Comparison of ENCODE assay signal across 17 cellular contexts in genomic region chr10:43913676-43914235, GRCh38.
DNase-seq lines count a peak whose midpoint lies in the region; ATAC-seq lines count a peak whose summit lies in the region.
"Had no signal": no experiment of that assay in that cellular context is flagged by ENCODE, and none has a peak within 500 bp of the region (broad histone marks: within the 10 kb centered on the region; RNA-seq: fewer than 3 reads in every experiment).

No MANE protein-coding gene starts in this region.

- DNase-seq in M059J (ENCODE audit: low read depth) (peak; percentile 79), immature natural killer cell (peak; percentile 22 to 34 (median 32)), NCI-H226 (no peak)
- no peak for DNase-seq in stimulated activated effector memory CD8-positive, alpha-beta T cell treated with anti-CD3 and anti-CD28 coated beads, Interleukin-12 subunit alpha, Interleukin-12 subunit beta, amount 100 ng/mL, for 72 hours (ENCODE audit: low spot score in 2 of 2)
- DNase-seq in stimulated activated naive B cell treated with anti-CD40 and anti-IgM and Interleukin-4, amounts not matched to agents 10 μg/mL and 1 μg/mL and 100 μg/mL, for 72 hours = no peak
- DNase-seq: CD8-positive, alpha-beta T cell; GM23248; NCI-H1105 treated with DMSO at 0.1 percent for 48 hours; NCI-H1930; NCI-H2171 treated with DMSO at 0.1 percent for 48 hours; NCI-H510A; NCI-H82; SHP77 had no signal

- peaks cover 0 to 6% (median 0%) of the 10 kb centered on the region in 3 donors for H3K36me3 Mint-ChIP-seq in immature natural killer cell
- H3K36me3 Mint-ChIP-seq in stimulated activated effector memory CD8-positive, alpha-beta T cell treated with anti-CD3 and anti-CD28 coated beads, Interleukin-12 subunit alpha, Interleukin-12 subunit beta, amount 100 ng/mL, for 72 hours = no peaks in the 10 kb centered on the region
- H3K36me3 Mint-ChIP-seq in stimulated activated naive B cell treated with anti-CD40 and anti-IgM and Interleukin-4, amounts not matched to agents 10 μg/mL and 1 μg/mL and 100 μg/mL, for 72 hours = no peaks in the 10 kb centered on the region
- H3K36me3 Mint-ChIP-seq: CD8-positive, alpha-beta T cell had no signal

- H3K4me1 Mint-ChIP-seq in immature natural killer cell = peaks cover 45 to 46% of the 10 kb centered on the region in 2 donors
- H3K4me1 Mint-ChIP-seq in stimulated activated effector memory CD8-positive, alpha-beta T cell treated with anti-CD3 and anti-CD28 coated beads, Interleukin-12 subunit alpha, Interleukin-12 subunit beta, amount 100 ng/mL, for 72 hours = peaks cover 8% of the 10 kb centered on the region
- no peaks in the 10 kb centered on the region for H3K4me1 Mint-ChIP-seq in stimulated activated naive B cell treated with anti-CD40 and anti-IgM and Interleukin-4, amounts not matched to agents 10 μg/mL and 1 μg/mL and 100 μg/mL, for 72 hours

- H3K27ac Mint-ChIP-seq in immature natural killer cell = peak overlapping the region; percentile 14 to 77 (median 59)
- H3K27ac Mint-ChIP-seq in stimulated activated effector memory CD8-positive, alpha-beta T cell treated with anti-CD3 and anti-CD28 coated beads, Interleukin-12 subunit alpha, Interleukin-12 subunit beta, amount 100 ng/mL, for 72 hours = peak overlapping the region; percentile 23
- H3K27ac Mint-ChIP-seq in stimulated activated naive B cell treated with anti-CD40 and anti-IgM and Interleukin-4, amounts not matched to agents 10 μg/mL and 1 μg/mL and 100 μg/mL, for 72 hours = no peak overlapping the region
- H3K27ac Mint-ChIP-seq: CD8-positive, alpha-beta T cell had no signal

- peak overlapping the region in 4 of 5 donors; percentile 30 to 62 (median 42) for H3K4me3 Mint-ChIP-seq in immature natural killer cell
- no peak overlapping the region for H3K4me3 Mint-ChIP-seq in stimulated activated effector memory CD8-positive, alpha-beta T cell treated with anti-CD3 and anti-CD28 coated beads, Interleukin-12 subunit alpha, Interleukin-12 subunit beta, amount 100 ng/mL, for 72 hours
- H3K4me3 Mint-ChIP-seq in stimulated activated naive B cell treated with anti-CD40 and anti-IgM and Interleukin-4, amounts not matched to agents 10 μg/mL and 1 μg/mL and 100 μg/mL, for 72 hours = no peak overlapping the region
- H3K4me3 Mint-ChIP-seq: CD8-positive, alpha-beta T cell had no signal

- H3K9me3 Mint-ChIP-seq in immature natural killer cell = peaks cover 0 to 9% (median 0%) of the 10 kb centered on the region in 6 donors
- no peaks in the 10 kb centered on the region for H3K9me3 Mint-ChIP-seq in stimulated activated effector memory CD8-positive, alpha-beta T cell treated with anti-CD3 and anti-CD28 coated beads, Interleukin-12 subunit alpha, Interleukin-12 subunit beta, amount 100 ng/mL, for 72 hours
- peaks cover 6% of the 10 kb centered on the region in 2 donors for H3K9me3 Mint-ChIP-seq in stimulated activated naive B cell treated with anti-CD40 and anti-IgM and Interleukin-4, amounts not matched to agents 10 μg/mL and 1 μg/mL and 100 μg/mL, for 72 hours
- H3K9me3 Mint-ChIP-seq: CD8-positive, alpha-beta T cell had no signal

- peaks cover 0 to 4% (median 2%) of the 10 kb centered on the region in 3 donors for H3K27me3 Mint-ChIP-seq in immature natural killer cell (ENCODE audit: low read depth in 3 of 3)
- H3K27me3 Mint-ChIP-seq in stimulated activated naive B cell treated with anti-CD40 and anti-IgM and Interleukin-4, amounts not matched to agents 10 μg/mL and 1 μg/mL and 100 μg/mL, for 72 hours = no peaks in the 10 kb centered on the region

- ATAC-seq in GM18867 (IDR thresholded peaks at IDR 0.05; ENCODE audit: unreplicated experiment) (peak; percentile 48), GM21825 (IDR thresholded peaks at IDR 0.05; ENCODE audit: unreplicated experiment) (no peak)
- peak; percentile 28 for ATAC-seq in stimulated activated effector memory CD8-positive, alpha-beta T cell treated with anti-CD3 and anti-CD28 coated beads, Interleukin-12 subunit alpha, Interleukin-12 subunit beta, amount 100 ng/mL, for 72 hours
- no peak for ATAC-seq in stimulated activated naive B cell treated with anti-CD40 and anti-IgM and Interleukin-4, amounts not matched to agents 10 μg/mL and 1 μg/mL and 100 μg/mL, for 72 hours (replicated peaks)
- ATAC-seq: CD8-positive, alpha-beta T cell; Panc1; SK-N-SH treated with all-trans-retinoic acid at 6 μM for 48 hours had no signal

Comparison
In these comparisons a context has a peak if more than half of its experiments do, and no peak if none do; other contexts are left out.
1. ATAC-seq: peak in GM18867 (single experiment) and stimulated activated effector memory CD8-positive, alpha-beta T cell treated with anti-CD3 and anti-CD28 coated beads, Interleukin-12 subunit alpha, Interleukin-12 subunit beta, amount 100 ng/mL, for 72 hours (single experiment); none in stimulated activated naive B cell treated with anti-CD40 and anti-IgM and Interleukin-4, amounts not matched to agents 10 μg/mL and 1 μg/mL and 100 μg/mL, for 72 hours (0 of 2) and GM21825 (single experiment).
2. DNase-seq: peak in M059J (single experiment) and immature natural killer cell (3 of 3); none in stimulated activated effector memory CD8-positive, alpha-beta T cell treated with anti-CD3 and anti-CD28 coated beads, Interleukin-12 subunit alpha, Interleukin-12 subunit beta, amount 100 ng/mL, for 72 hours (0 of 2), NCI-H226 (single experiment) and stimulated activated naive B cell treated with anti-CD40 and anti-IgM and Interleukin-4, amounts not matched to agents 10 μg/mL and 1 μg/mL and 100 μg/mL, for 72 hours (single experiment).
3. H3K4me3 Mint-ChIP-seq: peak in immature natural killer cell (4 of 5); none in stimulated activated effector memory CD8-positive, alpha-beta T cell treated with anti-CD3 and anti-CD28 coated beads, Interleukin-12 subunit alpha, Interleukin-12 subunit beta, amount 100 ng/mL, for 72 hours (single experiment) and stimulated activated naive B cell treated with anti-CD40 and anti-IgM and Interleukin-4, amounts not matched to agents 10 μg/mL and 1 μg/mL and 100 μg/mL, for 72 hours (0 of 2).